ENCODE assay signal across 8 cellular contexts in genomic region chr11:43419460-43419859, GRCh38.
DNase-seq lines count a peak whose midpoint lies in the region; ATAC-seq, FAIRE-seq and TF ChIP-seq lines count a peak whose summit lies in the region.

No MANE protein-coding gene starts in this region.

- no peaks in the 10 kb centered on the region for H3K9me3 ChIP-seq in A549

- CTCF ChIA-PET in A549 (lab: Yijun Ruan, JAX): interaction anchor here (0.6 to 3.0 kb wide), 17 partner anchors 8 to 432 kb away, joined by 3 to 10 read pairs (median 4); partner anchors contain the start of gene API5

- POLR2A ChIA-PET in A549 (lab: Yijun Ruan, JAX): interaction anchor here (0.9 kb wide), 1 partner anchor 61 kb away, joined by 3 read pairs; the partner anchor contains the start of gene TTC17

- TF ChIP-seq EP300 in A549 (IDR thresholded peaks at IDR 0.05): no peak

- peak; percentile 70 to 87; a peak in 4 of 6 replicates for ATAC-seq in A549
- peak; percentile 52 for ATAC-seq in HG02981 (IDR thresholded peaks at IDR 0.05; ENCODE audit: unreplicated experiment)

- peak; percentile 76 for TF ChIP-seq CTCF in A549 (IDR thresholded peaks at IDR 0.05)
- peak; percentile 30 for TF ChIP-seq CTCF in coronary artery (IDR thresholded peaks at IDR 0.05)
- no peak for TF ChIP-seq CTCF in lower leg skin (IDR thresholded peaks at IDR 0.05)

- DNase-seq in A549 (ENCODE audit: low read depth in 1 of 2, low spot score in 1 of 2): peak; percentile 6 to 44
- peak; percentile 4 for DNase-seq in DMS53 treated with DMSO at 0.1 percent for 48 hours (lab: John Stamatoyannopoulos, UW; ENCODE audit: unreplicated experiment)
- DNase-seq in RKO (ENCODE audit: low spot score): peak; percentile 61
- no peak for DNase-seq in coronary artery (ENCODE audit: low spot score)
- DNase-seq in mucosa of gallbladder (ENCODE audit: low spot score): peak; percentile 26
- DNase-seq in activated effector memory CD4-positive, alpha-beta T cell treated with anti-CD3 and anti-CD28 coated beads, Interleukin-2, amount 50 U/mL, for 16 hours: no peak
- DNase-seq in lower leg skin (ENCODE audit: low spot score in 2 of 2): no peak

- no peak overlapping the region for H3K4me2 ChIP-seq in A549

- H3K4me3 ChIP-seq in A549 (no peak overlapping the region), coronary artery (no peak overlapping the region), lower leg skin (ENCODE audit: low read depth, poor library complexity, severe bottlenecking) (no peak overlapping the region)

- H3K4me1 ChIP-seq in A549: no peaks in the 10 kb centered on the region

- peak; percentile 65 to 70 for TF ChIP-seq RAD21 in A549 (conservative IDR thresholded peaks at IDR 0.05 in 1 of 2, IDR thresholded peaks at IDR 0.05 in 1 of 2)

- intact Hi-C loops in lower leg skin (cut with DNase I; ENCODE audit: low total_unique reads): loop anchor here (10.0 kb wide), 1 partner anchor 105 kb away; the partner anchor contains the start of gene API5

- no peak for FAIRE-seq in A549 (lab: Jason Lieb, UNC)

- H3K27ac ChIP-seq in A549: no peak overlapping the region
- no peak overlapping the region for H3K27ac ChIP-seq in coronary artery

- TF ChIP-seq POLR2A in A549 (IDR thresholded peaks at IDR 0.05; ENCODE audit: low read length) (no peak), lower leg skin (IDR thresholded peaks at IDR 0.05) (no peak)

TF ChIP-seq in A549, 52 proteins besides CTCF, POLR2A, EP300 and RAD21:
- TF ChIP-seq NR3C1 (IDR thresholded peaks at IDR 0.05) (no peak), ZSCAN20 (CRISPR knock-in tag; IDR thresholded peaks at IDR 0.05) (no peak), NPAS2 (CRISPR knock-in tag; IDR thresholded peaks at IDR 0.05; ENCODE audit: borderline replicate concordance) (no peak), SMC3 (IDR thresholded peaks at IDR 0.05) (peak; percentile 51)

Comparison
In these comparisons a context has a peak if more than half of its experiments do, and no peak if none do; other contexts are left out.
1. DNase-seq: peak in A549 (2 of 2), DMS53 treated with DMSO at 0.1 percent for 48 hours (single experiment), RKO (single experiment) and mucosa of gallbladder (single experiment); none in coronary artery (single experiment), activated effector memory CD4-positive, alpha-beta T cell treated with anti-CD3 and anti-CD28 coated beads, Interleukin-2, amount 50 U/mL, for 16 hours (single experiment) and lower leg skin (0 of 2).
2. CTCF ChIP-seq: peak in A549 (single experiment) and coronary artery (single experiment); none in lower leg skin (0 of 3).